ENCODE assay signal across 13 cellular contexts in the genomic region with DNA sequence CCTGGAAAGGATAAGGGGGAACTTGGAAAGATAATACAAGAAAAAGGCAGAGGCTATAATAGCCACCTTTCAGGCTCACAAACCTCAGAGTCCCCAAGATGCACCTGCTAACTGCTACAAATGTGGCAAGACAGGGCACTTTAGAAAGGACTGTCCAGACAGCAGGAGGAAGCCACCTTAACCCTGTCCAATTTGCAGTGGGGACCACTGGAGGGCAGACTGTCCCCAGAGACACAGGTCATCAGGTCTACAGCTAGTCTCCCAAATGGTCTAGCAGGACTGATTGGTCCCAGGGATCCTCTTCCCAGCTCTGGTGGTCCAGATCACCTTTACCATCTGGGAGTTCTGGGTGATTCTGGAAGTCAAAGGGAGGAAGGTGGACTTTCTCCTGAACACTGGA.
A peak's percentile ranks its signal among the peaks of the same experiment; 100 is the strongest.
DNase-seq lines count a peak whose midpoint lies in the region; ATAC-seq and TF ChIP-seq lines count a peak whose summit lies in the region.
"Had no signal": no experiment of that assay in that cellular context is flagged by ENCODE, and none has a peak within 500 bp of the region (broad histone marks: within the 10 kb centered on the region; RNA-seq: fewer than 3 reads in every experiment).

No MANE protein-coding gene starts in this region.

- H3K36me3 ChIP-seq in PC-3 (ENCODE audit: low read depth, low read length), result no peaks in the 10 kb centered on the region
- H3K36me3 ChIP-seq: left ventricle myocardium inferior had no signal

- H4K5ac ChIP-seq in H9 (ENCODE audit: insufficient read length, low read depth, low read length), result no peak overlapping the region

- H2BK15ac ChIP-seq in H9 (ENCODE audit: low read depth, low read length), result no peak overlapping the region

- H3K56ac ChIP-seq in H9 (ENCODE audit: insufficient read length, low read depth, low read length), result no peak overlapping the region

- no peak overlapping the region for H3K4ac ChIP-seq in H9 (ENCODE audit: low read depth, low read length)

- H3K4me3 Mint-ChIP-seq in H9, result no peak overlapping the region
- H3K4me3 Mint-ChIP-seq: IgD-negative memory B cell; T-helper 1 cell treated with Interleukin-12 subunit alpha and Interleukin-12 subunit beta and Interleukin-4 antibody, amounts not matched to agents 30 μg/mL and 1 μg/mL, for 36 hours had no signal

- intact Hi-C loops in PC-3 (cut with micrococcal nuclease), result loop anchor here (1.0 kb wide), 2 partner anchors 63 to 879 kb away; no protein-coding TSS in a partner anchor

- H3K18ac ChIP-seq in H9 (ENCODE audit: insufficient read length, low read depth, low read length), result no peak overlapping the region

- CTCF ChIA-PET in PC-3 (lab: Charles Lee), result interaction anchor here (0.7 kb wide), 1 partner anchor 1523 kb away, joined by 4 read pairs; no protein-coding TSS in a partner anchor
- CTCF ChIA-PET in RWPE1 (lab: Yijun Ruan, JAX), result no interaction called here

- DNase-seq in ACHN (peak; percentile 5), H9 (peak; percentile 52), PC-3 (peak; percentile 51), epithelial cell of esophagus (ENCODE audit: low read depth) (peak; percentile 13), ureter (ENCODE audit: low spot score) (no peak), NCI-H1048 (lab: John Stamatoyannopoulos, UW) (no peak), RWPE1 (ENCODE audit: low spot score) (no peak)
- no peak for DNase-seq in activated CD4-positive, alpha-beta T cell treated with anti-CD3 and anti-CD28 coated beads for 1 hour
- DNase-seq: dermis blood vessel endothelial cell, GOT3, left ventricle myocardium inferior had no signal

- H3K4me2 ChIP-seq in H9 (ENCODE audit: insufficient read depth, insufficient read length, low read length), result no peak overlapping the region
- H3K4me2 ChIP-seq in PC-3 (ENCODE audit: low read length), result no peak overlapping the region

- H3K4me3 ChIP-seq in PC-3 (ENCODE audit: low read length), result no peak overlapping the region
- H3K4me3 ChIP-seq in epithelial cell of esophagus (ENCODE audit: low read length), result no peak overlapping the region
- H3K4me3 ChIP-seq: left ventricle myocardium inferior had no signal

- H2BK5ac ChIP-seq in H9 (ENCODE audit: insufficient read length, low read length), result no peak overlapping the region

- peak; percentile 92 for ATAC-seq in PC-3

- H2BK120ac ChIP-seq in H9 (ENCODE audit: low read depth, low read length, poor library complexity, severe bottlenecking), result no peak overlapping the region

- H3K27me3 ChIP-seq in H9 (ENCODE audit: insufficient read depth, low read length), result no peaks in the 10 kb centered on the region
- no peaks in the 10 kb centered on the region for H3K27me3 ChIP-seq in PC-3 (ENCODE audit: low read length)

- no peak overlapping the region for H2AFZ ChIP-seq in H9 (ENCODE audit: low read length)
- H2AFZ ChIP-seq in PC-3 (ENCODE audit: low read length), result no peak overlapping the region

- no peaks in the 10 kb centered on the region for H4K20me1 ChIP-seq in H9 (ENCODE audit: control insufficient read depth, insufficient read depth, insufficient read length)
- no peaks in the 10 kb centered on the region for H4K20me1 ChIP-seq in PC-3 (ENCODE audit: low read length)

- in situ Hi-C loops in ACHN (cut with HindIII; ENCODE audit: low pct_ligation_motif_present, low pct_unique_long_range_greater_than_20kb, low sequenced_read_pairs), result no loop called here

- POLR2A ChIA-PET in PC-3 (lab: Charles Lee; ENCODE audit: unreplicated experiment) (interaction anchor here (0.5 kb wide), 1 partner anchor 27 kb away, joined by 3 read pairs; no protein-coding TSS in a partner anchor), RWPE1 (lab: Yijun Ruan, JAX; ENCODE audit: low non-redundant PET) (no interaction called here)

- no peak overlapping the region for H4K8ac ChIP-seq in H9 (replicated peaks; ENCODE audit: insufficient read length, low read depth, low read length)

- H4K91ac ChIP-seq in H9 (ENCODE audit: insufficient read length, low read depth, low read length), result no peak overlapping the region

- peaks cover 9 to 15% of the 10 kb centered on the region in 2 experiments for H3K9me3 Mint-ChIP-seq in H9

- peak; percentile 59 for TF ChIP-seq CTCF in H9 (conservative IDR thresholded peaks at IDR 0.05)
- TF ChIP-seq CTCF in PC-3 (conservative IDR thresholded peaks at IDR 0.05; ENCODE audit: low read depth, low read length), result peak; percentile 55
- TF ChIP-seq CTCF in epithelial cell of esophagus (IDR thresholded peaks at IDR 0.05; ENCODE audit: insufficient read depth, low read depth, low read length, missing control alignments), result no peak
- no peak; the same call in 1 of the 2 replicates for TF ChIP-seq CTCF in RWPE1 (conservative IDR thresholded peaks at IDR 0.05; ENCODE audit: low read depth)

- no peak overlapping the region for H3K23ac ChIP-seq in H9 (ENCODE audit: insufficient read length, low read depth, low read length)

- H3K79me1 ChIP-seq in H9 (ENCODE audit: insufficient read depth, low read depth, low read length, poor library complexity, severe bottlenecking), result no peaks in the 10 kb centered on the region

- H3K9me3 ChIP-seq in H9 (ENCODE audit: control insufficient read depth, low read depth, low read length) (peaks cover 6% of the 10 kb centered on the region), PC-3 (ENCODE audit: low read length) (no peaks in the 10 kb centered on the region)

- no TSS peak for BruUV-seq in PC-3 (replicated peaks; lab: Mats Ljungman, UMichigan)

- H3K4me1 ChIP-seq in H9 (ENCODE audit: insufficient read depth, low read length) (no peaks in the 10 kb centered on the region), PC-3 (ENCODE audit: insufficient read depth, low read length) (0 out of 2 replicates have a peak, but pooled peaks cover 4% of the 10 kb centered on the region)
- H3K4me1 ChIP-seq: left ventricle myocardium inferior had no signal

- no peaks in the 10 kb centered on the region for H3K23me2 ChIP-seq in H9 (ENCODE audit: insufficient read length, low read depth, low read length, poor library complexity, severe bottlenecking)

- H2BK12ac ChIP-seq in H9 (ENCODE audit: insufficient read length, low read depth, low read length), result no peak overlapping the region

- no peaks in the 10 kb centered on the region for H3F3A ChIP-seq in PC-3 (ENCODE audit: low read length, unreplicated experiment)

- H3K9ac ChIP-seq in H9 (ENCODE audit: extremely low read depth, insufficient read length, low read length) (no peak overlapping the region), PC-3 (ENCODE audit: low read length) (no peak overlapping the region)

- no peak overlapping the region for H2BK20ac ChIP-seq in H9 (ENCODE audit: low read depth, low read length, poor library complexity, severe bottlenecking)

- H3K79me2 ChIP-seq in H9 (ENCODE audit: insufficient read depth, low read length) (no peaks in the 10 kb centered on the region), PC-3 (ENCODE audit: low read length) (no peaks in the 10 kb centered on the region)

- H3K27me3 Mint-ChIP-seq in H9 (ENCODE audit: low read depth), result no peaks in the 10 kb centered on the region
- H3K27me3 Mint-ChIP-seq: IgD-negative memory B cell had no signal

- no peak overlapping the region for H3T11ph ChIP-seq in H9 (ENCODE audit: low read length)

- no peak overlapping the region for H3K27ac Mint-ChIP-seq in H9
- H3K27ac Mint-ChIP-seq: IgD-negative memory B cell; T-helper 1 cell treated with Interleukin-12 subunit alpha and Interleukin-12 subunit beta and Interleukin-4 antibody, amounts not matched to agents 30 μg/mL and 1 μg/mL, for 36 hours had no signal

- peaks cover 2 to 21% (median 2%) of the 10 kb centered on the region in 3 experiments; a peak in 6 of 7 replicates for H3K36me3 Mint-ChIP-seq in H9 (ENCODE audit: insufficient read depth in 1 of 3, low read depth in 3 of 3)
- H3K36me3 Mint-ChIP-seq: IgD-negative memory B cell had no signal

- no peak overlapping the region for H2AK5ac ChIP-seq in H9 (ENCODE audit: insufficient read length, low read length)

- no peak overlapping the region for H3K27ac ChIP-seq in H9 (ENCODE audit: insufficient read length, low read depth, low read length)
- no peak overlapping the region for H3K27ac ChIP-seq in PC-3 (ENCODE audit: low read length)
- no peak overlapping the region for H3K27ac ChIP-seq in RWPE1
- H3K27ac ChIP-seq: left ventricle myocardium inferior had no signal

- H3K14ac ChIP-seq in H9 (ENCODE audit: insufficient read depth, low read length), result no peak overlapping the region

- H3K9me2 ChIP-seq in PC-3 (replicated peaks; ENCODE audit: low read length), result no peaks in the 10 kb centered on the region

- H3K4me1 Mint-ChIP-seq in H9, result no peaks in the 10 kb centered on the region
- H3K4me1 Mint-ChIP-seq: IgD-negative memory B cell had no signal

Comparison
In these comparisons a context has a peak if more than half of its experiments do, and no peak if none do; other contexts are left out.
1. DNase-seq: peak in ACHN (single experiment), H9 (single experiment), PC-3 (single experiment) and epithelial cell of esophagus (single experiment); none in ureter (single experiment), NCI-H1048 (single experiment), activated CD4-positive, alpha-beta T cell treated with anti-CD3 and anti-CD28 coated beads for 1 hour (single experiment) and RWPE1 (single experiment).
2. CTCF ChIP-seq: peak in H9 (single experiment) and PC-3 (single experiment); none in epithelial cell of esophagus (single experiment) and RWPE1 (single experiment).